In the genomic region with DNA sequence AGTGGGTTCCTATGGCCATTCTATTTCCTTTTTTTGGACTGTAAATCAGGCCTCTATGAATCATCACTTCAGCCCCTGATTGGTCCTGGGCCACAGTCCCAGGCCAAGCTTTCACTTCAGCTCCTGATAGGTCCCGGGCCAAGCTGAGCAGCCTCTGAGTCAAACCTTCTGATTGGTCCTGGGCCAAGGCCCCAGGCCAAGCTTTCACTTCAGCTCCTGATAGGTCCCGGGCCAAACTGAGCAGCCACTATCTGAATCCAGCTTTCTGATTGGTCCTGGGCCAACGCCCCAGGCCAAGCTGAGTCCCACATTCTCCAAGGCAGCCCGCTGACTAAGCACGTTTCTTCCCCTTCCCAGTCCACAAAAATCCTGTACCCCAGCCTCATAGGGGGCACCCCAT, we compare ENCODE assay signal across 13 cellular contexts.
"Had no signal": no experiment of that assay in that cellular context is flagged by ENCODE, and none has a peak within 500 bp of the region (broad histone marks: within the 10 kb centered on the region; RNA-seq: fewer than 3 reads in every experiment).

No MANE protein-coding gene starts in this region.

- H3K36me3 ChIP-seq: colonic mucosa, neutrophil, stomach had no signal

- H3K27ac Mint-ChIP-seq: naive thymus-derived CD4-positive, alpha-beta T cell; stimulated activated naive B cell treated with anti-CD40 and anti-IgM and Interleukin-4, amounts not matched to agents 10 μg/mL and 1 μg/mL and 100 μg/mL, for 72 hours had no signal

- H3K27ac ChIP-seq: colonic mucosa, foreskin keratinocyte, neutrophil, psoas muscle, stomach had no signal

- DNase-seq: colonic mucosa; dermis blood vessel endothelial cell; foreskin keratinocyte; naive thymus-derived CD4-positive, alpha-beta T cell; psoas muscle; retina; stimulated activated CD4-positive, alpha-beta T cell treated with anti-CD3 and anti-CD28 coated beads, Interleukin-2, amount 100 ng/mL, for 24 hours; stimulated activated CD4-positive, alpha-beta T cell treated with anti-CD3 and anti-CD28 coated beads, Interleukin-4, amount 100 ng/mL, for 4 hours; stimulated activated naive B cell treated with anti-CD40 and anti-IgM and Interleukin-4, amounts not matched to agents 10 μg/mL and 1 μg/mL and 100 μg/mL, for 72 hours; stomach; substantia nigra; trophoblast cell had no signal

- H3K9me3 ChIP-seq: colonic mucosa had no signal

- H3K27me3 ChIP-seq: colonic mucosa, foreskin keratinocyte, neutrophil, stomach had no signal

- H3K27me3 Mint-ChIP-seq: naive thymus-derived CD4-positive, alpha-beta T cell; stimulated activated naive B cell treated with anti-CD40 and anti-IgM and Interleukin-4, amounts not matched to agents 10 μg/mL and 1 μg/mL and 100 μg/mL, for 72 hours had no signal

- H3K4me3 ChIP-seq: colonic mucosa, psoas muscle, stomach had no signal

- H3K4me1 Mint-ChIP-seq: naive thymus-derived CD4-positive, alpha-beta T cell; stimulated activated naive B cell treated with anti-CD40 and anti-IgM and Interleukin-4, amounts not matched to agents 10 μg/mL and 1 μg/mL and 100 μg/mL, for 72 hours had no signal

- H3K4me1 ChIP-seq: colonic mucosa, foreskin keratinocyte, psoas muscle, stomach had no signal

- H3K36me3 Mint-ChIP-seq: naive thymus-derived CD4-positive, alpha-beta T cell; stimulated activated naive B cell treated with anti-CD40 and anti-IgM and Interleukin-4, amounts not matched to agents 10 μg/mL and 1 μg/mL and 100 μg/mL, for 72 hours had no signal

- H3K4me3 Mint-ChIP-seq: naive thymus-derived CD4-positive, alpha-beta T cell; stimulated activated naive B cell treated with anti-CD40 and anti-IgM and Interleukin-4, amounts not matched to agents 10 μg/mL and 1 μg/mL and 100 μg/mL, for 72 hours had no signal
